9 cellular contexts compared by ENCODE assay signal in the genomic region with DNA sequence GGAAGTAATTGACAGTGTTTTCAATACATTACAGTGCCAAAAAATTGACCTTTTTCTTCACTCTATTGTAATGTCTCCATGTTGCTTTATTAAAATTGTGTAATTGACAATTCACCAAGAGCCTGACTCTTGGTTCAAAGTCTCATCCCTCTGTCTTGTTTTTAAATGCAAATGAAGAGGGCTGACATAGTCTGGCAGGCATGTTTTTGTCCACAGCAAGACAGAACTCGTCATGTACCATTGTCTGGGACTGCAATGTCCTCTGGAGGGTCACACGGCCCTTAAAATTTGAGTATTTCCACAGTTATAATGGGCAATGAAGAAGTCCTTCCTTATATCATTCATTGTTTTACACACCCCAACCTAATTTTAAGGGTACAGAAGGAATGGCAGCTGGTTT.
"Had no signal": no experiment of that assay in that cellular context is flagged by ENCODE, and none has a peak within 500 bp of the region (broad histone marks: within the 10 kb centered on the region; RNA-seq: fewer than 3 reads in every experiment).

No MANE protein-coding gene starts in this region.

- FAIRE-seq: HepG2, K562 had no signal

- H3K4me1 ChIP-seq: HAP-1 had no signal

- H3K4me3 ChIP-seq: GM23248, HAP-1, K562 had no signal

- H3K4me3 Mint-ChIP-seq: HFFc6 had no signal

- ATAC-seq: HCT116, HepG2, K562 had no signal

- H3K27ac Mint-ChIP-seq: HFFc6 had no signal

- H3K36me3 ChIP-seq: HAP-1 had no signal

- H3K9me3 Mint-ChIP-seq: HFFc6 had no signal

- DNase-seq: GM23248, GOT3, H7, HFFc6, IMR-90 had no signal

- H3K9me3 ChIP-seq: HAP-1 had no signal

- H3K27ac ChIP-seq: GM23248 had no signal
